In genomic region chr20:63695419-63696310, GRCh38 we compare ENCODE assay signal across 10 cellular contexts. TPM values are rescaled to one million over a fixed set of nuclear protein-coding genes. Genes with fewer than 3 reads are reported as not detected.
DNase-seq lines count a peak whose midpoint lies in the region; ATAC-seq, FAIRE-seq and TF ChIP-seq lines count a peak whose summit lies in the region.
"Had no signal": no experiment of that assay in that cellular context is flagged by ENCODE, and none has a peak within 500 bp of the region (broad histone marks: within the 10 kb centered on the region; RNA-seq: fewer than 3 reads in every experiment).

No MANE protein-coding gene starts in this region.

- H3K9me3 ChIP-seq in breast epithelium (no peaks in the 10 kb centered on the region), kidney (ENCODE audit: control insufficient read depth in 1 of 2, low read length in 2 of 2) (no peaks in the 10 kb centered on the region)

- peaks cover 14 to 17% of the 10 kb centered on the region in 2 donors for H3K4me1 ChIP-seq in breast epithelium
- H3K4me1 ChIP-seq in kidney (ENCODE audit: control insufficient read depth in 1 of 2, insufficient read depth in 1 of 2, low read depth in 1 of 2, low read length in 2 of 2): peaks cover 0 to 14% of the 10 kb centered on the region in 2 donors

- no peaks in the 10 kb centered on the region for H3K27me3 ChIP-seq in breast epithelium

- ATAC-seq in central memory CD8-positive, alpha-beta T cell (replicated peaks; ENCODE audit: extremely low read depth, poor library complexity, severe bottlenecking): no peak

- POLR2A ChIA-PET in MCF 10A (lab: Yijun Ruan, JAX): interaction anchor here (0.8 to 5.4 kb wide), 7 partner anchors 12 to 260 kb away, joined by 3 to 79 read pairs (median 8); partner anchors contain the start of genes ARFRP1, TPD52L2, UCKL1 and ZGPAT

- peak overlapping the region; percentile 72 for H3K4me3 Mint-ChIP-seq in MCF 10A (ENCODE audit: unreplicated experiment)
- peak overlapping the region; percentile 25 for H3K4me3 Mint-ChIP-seq in central memory CD8-positive, alpha-beta T cell

- no peaks in the 10 kb centered on the region for H3K27me3 Mint-ChIP-seq in MCF 10A (ENCODE audit: insufficient read depth, unreplicated experiment)
- H3K27me3 Mint-ChIP-seq in central memory CD8-positive, alpha-beta T cell: no peaks in the 10 kb centered on the region

- H3K9ac ChIP-seq in kidney (ENCODE audit: low read length in 2 of 2): no peak overlapping the region

- peak overlapping the region; percentile 51 for H3K27ac Mint-ChIP-seq in MCF 10A (ENCODE audit: low read depth, unreplicated experiment)
- no peak overlapping the region for H3K27ac Mint-ChIP-seq in central memory CD8-positive, alpha-beta T cell (ENCODE audit: low read depth)

- intact Hi-C loops in MCF 10A (cut with micrococcal nuclease) (loop anchor here (2.0 to 5.0 kb wide), 3 partner anchors 38 to 158 kb away; partner anchors contain the start of genes PTK6 and RTEL1), breast epithelium (cut with DNase I; ENCODE audit: low total_unique reads) (no loop called here), kidney (cut with DNase I) (no loop called here)

- TF ChIP-seq CTCF in MCF 10A (IDR thresholded peaks at IDR 0.05; ENCODE audit: unreplicated experiment) (no peak), breast epithelium (IDR thresholded peaks at IDR 0.05) (no peak), kidney (IDR thresholded peaks at IDR 0.05; ENCODE audit: borderline replicate concordance, extremely low read depth, insufficient read depth) (no peak)

- no peaks in the 10 kb centered on the region for H3K9me3 Mint-ChIP-seq in MCF 10A (ENCODE audit: unreplicated experiment)
- no peaks in the 10 kb centered on the region for H3K9me3 Mint-ChIP-seq in central memory CD8-positive, alpha-beta T cell

- no peak for FAIRE-seq in kidney (lab: Jason Lieb, UNC)

- peaks cover 68% of the 10 kb centered on the region for H3K36me3 Mint-ChIP-seq in MCF 10A (ENCODE audit: insufficient read depth, unreplicated experiment)
- peaks cover 39% of the 10 kb centered on the region for H3K36me3 Mint-ChIP-seq in central memory CD8-positive, alpha-beta T cell (ENCODE audit: insufficient read depth)

- H3K4me1 Mint-ChIP-seq in MCF 10A (ENCODE audit: insufficient read depth, unreplicated experiment): peaks cover 19% of the 10 kb centered on the region
- H3K4me1 Mint-ChIP-seq in central memory CD8-positive, alpha-beta T cell: peaks cover 19% of the 10 kb centered on the region

- H3K4me3 ChIP-seq in breast epithelium (peak overlapping the region in 1 of 3 donors; percentile 57), kidney (ENCODE audit: low read length in 2 of 2) (no peak overlapping the region)

- BruUV-seq in MCF 10A (replicated peaks; lab: Mats Ljungman, UMichigan): no TSS peak

- CTCF ChIA-PET in MCF 10A (lab: Yijun Ruan, JAX): interaction anchor here (0.5 kb wide), 1 partner anchor 302 kb away, joined by 5 read pairs; no protein-coding TSS in a partner anchor

- no peak for TF ChIP-seq POLR2A in breast epithelium (IDR thresholded peaks at IDR 0.05)

- no peaks in the 10 kb centered on the region for H3K36me3 ChIP-seq in breast epithelium
- H3K36me3 ChIP-seq in kidney (ENCODE audit: control insufficient read depth in 1 of 2, insufficient read depth in 2 of 2, low read length in 2 of 2): no peaks in the 10 kb centered on the region

- DNase-seq in MCF 10A (ENCODE audit: unreplicated experiment): peak; percentile 44
- no peak for DNase-seq in breast epithelium (ENCODE audit: low spot score in 2 of 2)
- DNase-seq in central memory CD8-positive, alpha-beta T cell (ENCODE audit: low spot score in 2 of 2): no peak
- DNase-seq in kidney: peak; percentile 78
- no peak for DNase-seq in SHP77 treated with DMSO at 0.1 percent for 48 hours (lab: John Stamatoyannopoulos, UW)
- no peak for DNase-seq in T-helper 9 cell
- no peak for DNase-seq in amniotic stem cell (lab: John Stamatoyannopoulos, UW)
- no peak for DNase-seq in medulla oblongata (ENCODE audit: extremely low spot score)
- DNase-seq: cerebellar nuclear complex, GF-D8 had no signal

- peak overlapping the region in 1 of 2 donors; percentile 34 for H3K27ac ChIP-seq in breast epithelium
- H3K27ac ChIP-seq in kidney (ENCODE audit: low read depth in 2 of 2, low read length in 2 of 2): no peak overlapping the region

RNA-seq across cellular contexts. Expression of gene TNFRSF6B, which starts 0.8 kb away (rescaled TPM):
- total RNA-seq in MCF 10A (2022): 12.3 and 24.4 TPM in 2 replicates
- total RNA-seq in breast epithelium: 10 to 100 TPM in 1 of 3 donors, 1 to 10 TPM in 2; 2.8 to 40.0 (median 7.4) TPM
- 64.5 TPM for total RNA-seq in kidney
- 2.4 TPM for polyA plus RNA-seq in kidney (ENCODE audit: insufficient read depth, low read depth, low replicate concordance)

RNA-seq across cellular contexts. Expression of gene ARFRP1, which starts 12.1 kb away (rescaled TPM):
- total RNA-seq in MCF 10A (2022) (60.1 and 65.4 TPM in 2 replicates), breast epithelium (10 to 100 TPM; 30.7 to 41.0 (median 32.3) TPM), kidney (71.2 TPM)
- polyA plus RNA-seq in kidney (ENCODE audit: insufficient read depth, low read depth, low replicate concordance): 60.6 TPM

RNA-seq across cellular contexts. Expression of gene ZGPAT, which starts 12.2 kb away (rescaled TPM):
- total RNA-seq in MCF 10A (2022) (19.5 and 22.2 TPM in 2 replicates), breast epithelium (10 to 100 TPM; 17.6 to 26.9 (median 24.9) TPM), kidney (30.5 TPM)
- polyA plus RNA-seq in kidney (ENCODE audit: insufficient read depth, low read depth, low replicate concordance): 39.6 TPM

RNA-seq across cellular contexts. Expression of gene RTEL1, which starts 37.6 kb away (rescaled TPM):
- total RNA-seq in MCF 10A (2022) (27.9 and 39.2 TPM in 2 replicates), breast epithelium (10 to 100 TPM; 12.5 to 22.3 (median 15.1) TPM), kidney (37.7 TPM)
- polyA plus RNA-seq in kidney (ENCODE audit: insufficient read depth, low read depth, low replicate concordance): 5.3 TPM

RNA-seq across cellular contexts. Expression of gene LIME1, which starts 40.8 kb away (rescaled TPM):
- total RNA-seq in MCF 10A (2022) (10.1 and 16.0 TPM in 2 replicates), breast epithelium (10 to 100 TPM in 2 of 3 donors, 1 to 10 TPM in 1; 7.0 to 16.7 (median 12.0) TPM), kidney (12.1 TPM)
- polyA plus RNA-seq in kidney (ENCODE audit: insufficient read depth, low read depth, low replicate concordance): 114 TPM

Comparison
In these comparisons a context has a peak if more than half of its experiments do, and no peak if none do; other contexts are left out.
1. DNase-seq: peak in MCF 10A (single experiment) and kidney (single experiment); none in breast epithelium (0 of 2), central memory CD8-positive, alpha-beta T cell (0 of 2), SHP77 treated with DMSO at 0.1 percent for 48 hours (single experiment), T-helper 9 cell (single experiment), amniotic stem cell (single experiment) and medulla oblongata (single experiment).